In genomic region chr3:150035400-150035799, GRCh38 we compare ENCODE assay signal across 20 cellular contexts.
DNase-seq lines count a peak whose midpoint lies in the region; ATAC-seq lines count a peak whose summit lies in the region.
"Had no signal": no experiment of that assay in that cellular context is flagged by ENCODE, and none has a peak within 500 bp of the region (broad histone marks: within the 10 kb centered on the region; RNA-seq: fewer than 3 reads in every experiment).

No MANE protein-coding gene starts in this region.

- peak in 2 of 3 experiments; percentile 27 to 45 for DNase-seq in NCI-H1417 (lab: John Stamatoyannopoulos, UW)
- no peak for DNase-seq in NCI-H1417 treated with DMSO at 0.1 percent for 48 hours (lab: John Stamatoyannopoulos, UW)
- DNase-seq in NCI-H2107 (lab: John Stamatoyannopoulos, UW), result peak; percentile 22
- DNase-seq in germinal center (ENCODE audit: low spot score), result peak; percentile 11
- peak; percentile 44 for DNase-seq in retina
- DNase-seq: activated CD4-positive, CD25-positive, alpha-beta regulatory T cell treated with anti-CD3 and anti-CD28 coated beads, Interleukin-2, amount 50 U/mL, for 72 hours; activated naive CD4-positive, alpha-beta T cell treated with anti-CD3 and anti-CD28 coated beads, Interleukin-2, amount 50 U/mL, for 16 hours; activated T-cell treated with anti-CD3 and anti-CD28 coated beads, Interleukin-2, amount 50 U/mL, for 4 hours; aorta; DND-41; MM.1S; NCI-H1694 treated with DMSO at 0.1 percent for 48 hours; NCI-H526; nephron progenitor cell; spleen; stimulated activated CD4-positive, alpha-beta T cell treated with anti-CD3 and anti-CD28 coated beads, Interleukin-4, amount 100 ng/mL, for 24 hours; transverse colon had no signal

- ATAC-seq in GM21381 (IDR thresholded peaks at IDR 0.05; ENCODE audit: unreplicated experiment), result no peak
- no peak for ATAC-seq in GM21528 (IDR thresholded peaks at IDR 0.05; ENCODE audit: low FRiP score, unreplicated experiment)
- no peak for ATAC-seq in HG02840 (IDR thresholded peaks at IDR 0.05; ENCODE audit: low FRiP score, unreplicated experiment)
- ATAC-seq: activated T-cell treated with anti-CD3 and anti-CD28 coated beads, Interleukin-2, amount 50 U/mL, for 4 hours had no signal
